9 cellular contexts compared by ENCODE assay signal in the genomic region with DNA sequence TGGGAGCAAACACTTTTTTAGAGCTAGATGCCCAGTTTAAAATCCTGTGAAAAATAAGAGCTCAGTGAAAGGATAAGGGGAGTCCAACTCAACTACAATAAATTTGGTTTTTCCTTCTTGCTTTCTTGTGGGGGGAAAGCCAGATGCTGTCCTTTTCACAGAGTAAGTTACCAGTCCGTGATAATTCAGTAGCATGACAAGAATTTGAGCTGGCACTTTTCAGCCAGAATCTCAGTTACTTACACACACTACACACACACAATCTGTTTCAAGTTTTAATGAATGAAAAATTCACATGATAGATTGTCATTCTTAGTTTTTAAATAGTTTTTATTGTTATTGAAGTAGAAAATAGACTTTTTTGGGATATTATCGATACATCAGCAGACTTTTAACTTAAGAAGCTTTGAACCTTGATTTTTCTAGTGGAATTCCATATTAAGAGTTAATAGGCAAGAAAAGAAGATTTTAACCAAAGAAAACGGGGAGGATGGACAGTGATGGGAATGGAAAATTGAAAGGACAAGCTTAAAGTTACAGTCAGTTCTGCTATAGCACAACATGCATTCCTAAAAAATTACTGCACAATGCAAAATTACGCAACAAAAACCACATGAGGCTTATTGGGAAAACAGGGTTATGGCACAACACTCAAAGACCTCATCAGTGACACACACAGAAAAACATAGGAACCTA. TPM values are rescaled to one million over a fixed set of nuclear protein-coding genes. Genes with fewer than 3 reads are reported as not detected.
DNase-seq lines count a peak whose midpoint lies in the region; ATAC-seq and TF ChIP-seq lines count a peak whose summit lies in the region.
"Had no signal": no experiment of that assay in that cellular context is flagged by ENCODE, and none has a peak within 500 bp of the region (broad histone marks: within the 10 kb centered on the region; RNA-seq: fewer than 3 reads in every experiment).

No MANE protein-coding gene starts in this region.

- no peaks in the 10 kb centered on the region for H3K27me3 Mint-ChIP-seq in activated CD4-positive, alpha-beta T cell treated with anti-CD3 and anti-CD28 coated beads, Interleukin-2, amount 10 ng/mL, durations not matched to agents 7 days and 5 days

- peak overlapping the region; percentile 81 for H3K27ac ChIP-seq in suprapubic skin
- H3K27ac ChIP-seq: C4-2B had no signal

- ATAC-seq in activated naive CD4-positive, alpha-beta T cell treated with anti-CD3 and anti-CD28 coated beads, Interleukin-2, amount 50 U/mL, for 72 hours, result no peak
- ATAC-seq in left ventricle myocardium superior (peak; percentile 78), GM19324 (IDR thresholded peaks at IDR 0.05; ENCODE audit: low FRiP score, unreplicated experiment) (no peak), HG03565 (IDR thresholded peaks at IDR 0.05; ENCODE audit: unreplicated experiment) (no peak)

- peak overlapping the region; percentile 11 for H3K4me3 ChIP-seq in suprapubic skin

- no peak for DNase-seq in activated CD4-positive, alpha-beta T cell treated with anti-CD3 and anti-CD28 coated beads, Interleukin-2, amount 10 ng/mL, durations not matched to agents 7 days and 5 days
- no peak for DNase-seq in activated CD4-positive, alpha-beta T cell treated with anti-CD3 and anti-CD28 coated beads, Interleukin-2, amount 50 U/mL, for 48 hours
- no peak for DNase-seq in activated naive CD4-positive, alpha-beta T cell treated with anti-CD3 and anti-CD28 coated beads, Interleukin-2, amount 50 U/mL, for 72 hours (ENCODE audit: low spot score in 2 of 2)
- DNase-seq in left ventricle myocardium superior (no peak), suprapubic skin (ENCODE audit: low spot score in 2 of 2) (no peak), DMS153 treated with DMSO at 0.1 percent for 48 hours (lab: John Stamatoyannopoulos, UW; ENCODE audit: unreplicated experiment) (no peak)

- H3K4me1 ChIP-seq in suprapubic skin, result peaks cover 61% of the 10 kb centered on the region

- TF ChIP-seq CTCF in suprapubic skin (IDR thresholded peaks at IDR 0.05), result no peak

- H3K36me3 ChIP-seq in suprapubic skin, result peaks cover 14% of the 10 kb centered on the region

- no peaks in the 10 kb centered on the region for H3K27me3 ChIP-seq in suprapubic skin

- TF ChIP-seq POLR2A in suprapubic skin (IDR thresholded peaks at IDR 0.05), result no peak

- no peaks in the 10 kb centered on the region for H3K9me3 ChIP-seq in suprapubic skin

- H3K4me1 Mint-ChIP-seq in activated CD4-positive, alpha-beta T cell treated with anti-CD3 and anti-CD28 coated beads, Interleukin-2, amount 10 ng/mL, durations not matched to agents 7 days and 5 days, result peaks cover 91% of the 10 kb centered on the region

- POLR2A ChIA-PET in activated CD4-positive, alpha-beta T cell treated with anti-CD3 and anti-CD28 coated beads, Interleukin-2, amount 10 ng/mL, durations not matched to agents 7 days and 5 days (lab: Charles Lee), result interaction anchor here (0.5 kb wide), 1 partner anchor 15 kb away, joined by 3 read pairs; no protein-coding TSS in a partner anchor

- no peak for TF ChIP-seq EP300 in suprapubic skin (IDR thresholded peaks at IDR 0.05)

- H3K4me3 Mint-ChIP-seq in activated CD4-positive, alpha-beta T cell treated with anti-CD3 and anti-CD28 coated beads, Interleukin-2, amount 10 ng/mL, durations not matched to agents 7 days and 5 days, result no peak overlapping the region

- 63% methylated on average over 4 of the region's 4 CpGs for WGBS in suprapubic skin

- peaks cover 57% of the 10 kb centered on the region for H3K36me3 Mint-ChIP-seq in activated CD4-positive, alpha-beta T cell treated with anti-CD3 and anti-CD28 coated beads, Interleukin-2, amount 10 ng/mL, durations not matched to agents 7 days and 5 days (ENCODE audit: low read depth)
- peaks cover 15 to 27% of the 10 kb centered on the region in 2 donors for H3K36me3 Mint-ChIP-seq in activated naive CD4-positive, alpha-beta T cell treated with anti-CD3 and anti-CD28 coated beads, Interleukin-2, amount 50 U/mL, for 72 hours

- intact Hi-C loops in left ventricle myocardium superior (cut with micrococcal nuclease), result no loop called here

- no peaks in the 10 kb centered on the region for H3K9me3 Mint-ChIP-seq in activated CD4-positive, alpha-beta T cell treated with anti-CD3 and anti-CD28 coated beads, Interleukin-2, amount 10 ng/mL, durations not matched to agents 7 days and 5 days
- no peaks in the 10 kb centered on the region for H3K9me3 Mint-ChIP-seq in activated naive CD4-positive, alpha-beta T cell treated with anti-CD3 and anti-CD28 coated beads, Interleukin-2, amount 50 U/mL, for 72 hours

- CTCF ChIA-PET in activated CD4-positive, alpha-beta T cell treated with anti-CD3 and anti-CD28 coated beads, Interleukin-2, amount 10 ng/mL, durations not matched to agents 7 days and 5 days (lab: Charles Lee), result interaction anchor here (1.4 to 2.8 kb wide), 3 partner anchors 15 to 47 kb away, joined by 7 to 13 read pairs (median 8); partner anchors contain the start of gene PSMD6

- peak overlapping the region; percentile 63 for H3K27ac Mint-ChIP-seq in activated CD4-positive, alpha-beta T cell treated with anti-CD3 and anti-CD28 coated beads, Interleukin-2, amount 10 ng/mL, durations not matched to agents 7 days and 5 days
- H3K27ac Mint-ChIP-seq in activated naive CD4-positive, alpha-beta T cell treated with anti-CD3 and anti-CD28 coated beads, Interleukin-2, amount 50 U/mL, for 72 hours, result peak overlapping the region; percentile 46 to 48

RNA-seq across cellular contexts. Expression of gene PSMD6, which starts 47.0 kb away (rescaled TPM):
- total RNA-seq in activated CD4-positive, alpha-beta T cell treated with anti-CD3 and anti-CD28 coated beads, Interleukin-2, amount 10 ng/mL, durations not matched to agents 7 days and 5 days, result 10 to 100 TPM; 73.4 to 75.0 TPM
- 100 to 1,000 TPM in 1 of 2 donors, 10 to 100 TPM in 1; 87.1 to 166 TPM for total RNA-seq in activated naive CD4-positive, alpha-beta T cell treated with anti-CD3 and anti-CD28 coated beads, Interleukin-2, amount 50 U/mL, for 72 hours
- total RNA-seq in left ventricle myocardium superior, result 70.7 TPM
- 10 to 100 TPM; 54.6 to 82.3 (median 68.0) TPM for total RNA-seq in suprapubic skin
